Comparison of ENCODE assay signal across 17 cellular contexts in the genomic region with DNA sequence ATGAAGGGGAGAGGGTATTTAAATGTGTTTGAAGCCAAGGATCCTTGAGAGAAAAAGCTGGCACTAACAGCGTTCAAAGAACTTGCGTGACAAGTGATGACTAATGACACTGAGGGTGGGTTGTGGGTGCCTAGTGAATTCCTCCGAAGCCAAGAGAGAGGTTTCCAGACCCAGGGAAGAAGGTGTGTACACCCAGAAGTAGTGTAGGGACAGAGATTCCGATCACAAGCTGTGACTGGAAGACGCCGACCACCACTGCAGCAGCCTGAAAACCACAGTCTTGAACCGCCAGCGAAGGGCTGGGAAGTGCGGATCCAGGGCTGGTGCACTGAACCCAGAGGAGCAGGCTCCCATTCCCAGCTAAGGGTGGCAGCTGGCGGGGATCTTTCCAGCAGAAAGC.
"Had no signal": no experiment of that assay in that cellular context is flagged by ENCODE, and none has a peak within 500 bp of the region (broad histone marks: within the 10 kb centered on the region; RNA-seq: fewer than 3 reads in every experiment).

No MANE protein-coding gene starts in this region.

- H3K36me3 ChIP-seq: cardiac muscle cell had no signal

- H3K9me3 ChIP-seq: ascending aorta, gastroesophageal sphincter, suprapubic skin had no signal

- DNase-seq: activated CD4-positive, alpha-beta T cell treated with anti-CD3 and anti-CD28 coated beads, Interleukin-2, amount 50 U/mL, for 48 hours; activated CD8-positive, alpha-beta memory T cell treated with anti-CD3 and anti-CD28 coated beads, Interleukin-2, amount 10 ng/mL, durations not matched to agents 7 days and 5 days; activated naive CD4-positive, alpha-beta T cell treated with anti-CD3 and anti-CD28 coated beads, Interleukin-2, amount 10 ng/mL, durations not matched to agents 7 days and 5 days; activated T-cell treated with anti-CD3 and anti-CD28 coated beads, Interleukin-2, amount 50 U/mL, for 24 hours; dorsolateral prefrontal cortex; endodermal cell; kidney; right cardiac atrium; stimulated activated naive CD8-positive, alpha-beta T cell treated with anti-CD3 and anti-CD28 coated beads, Interleukin-15, Interleukin-2, amounts not matched to agents 100 U/mL and 50 U/mL, for 24 hours; T-helper 1 cell; trophoblast cell had no signal

- H3K27ac Mint-ChIP-seq: activated CD8-positive, alpha-beta memory T cell treated with anti-CD3 and anti-CD28 coated beads, Interleukin-2, amount 10 ng/mL, durations not matched to agents 7 days and 5 days; activated naive CD4-positive, alpha-beta T cell treated with anti-CD3 and anti-CD28 coated beads, Interleukin-2, amount 10 ng/mL, durations not matched to agents 7 days and 5 days; activated T-cell treated with anti-CD3 and anti-CD28 coated beads, Interleukin-2, amount 50 U/mL, for 24 hours; endodermal cell; progenitor cell of endocrine pancreas had no signal

- ATAC-seq: activated CD8-positive, alpha-beta memory T cell treated with anti-CD3 and anti-CD28 coated beads, Interleukin-2, amount 10 ng/mL, durations not matched to agents 7 days and 5 days; gastroesophageal sphincter; right cardiac atrium; stimulated activated naive CD8-positive, alpha-beta T cell treated with anti-CD3 and anti-CD28 coated beads, Interleukin-15, Interleukin-2, amounts not matched to agents 100 U/mL and 50 U/mL, for 24 hours had no signal

- H3K9me3 Mint-ChIP-seq: activated naive CD4-positive, alpha-beta T cell treated with anti-CD3 and anti-CD28 coated beads, Interleukin-2, amount 10 ng/mL, durations not matched to agents 7 days and 5 days; activated T-cell treated with anti-CD3 and anti-CD28 coated beads, Interleukin-2, amount 50 U/mL, for 24 hours; endodermal cell had no signal

- H3K27ac ChIP-seq: ascending aorta, cardiac muscle cell, dorsolateral prefrontal cortex, gastroesophageal sphincter, suprapubic skin, VCaP had no signal

- H3K27me3 Mint-ChIP-seq: activated CD8-positive, alpha-beta memory T cell treated with anti-CD3 and anti-CD28 coated beads, Interleukin-2, amount 10 ng/mL, durations not matched to agents 7 days and 5 days; activated naive CD4-positive, alpha-beta T cell treated with anti-CD3 and anti-CD28 coated beads, Interleukin-2, amount 10 ng/mL, durations not matched to agents 7 days and 5 days; activated T-cell treated with anti-CD3 and anti-CD28 coated beads, Interleukin-2, amount 50 U/mL, for 24 hours; progenitor cell of endocrine pancreas had no signal

- H3K4me1 ChIP-seq: ascending aorta had no signal

- H3K27me3 ChIP-seq: ascending aorta, cardiac muscle cell, gastroesophageal sphincter, suprapubic skin had no signal

- H3K4me3 Mint-ChIP-seq: activated CD8-positive, alpha-beta memory T cell treated with anti-CD3 and anti-CD28 coated beads, Interleukin-2, amount 10 ng/mL, durations not matched to agents 7 days and 5 days; activated naive CD4-positive, alpha-beta T cell treated with anti-CD3 and anti-CD28 coated beads, Interleukin-2, amount 10 ng/mL, durations not matched to agents 7 days and 5 days; activated T-cell treated with anti-CD3 and anti-CD28 coated beads, Interleukin-2, amount 50 U/mL, for 24 hours; endodermal cell had no signal

- H3K4me3 ChIP-seq: ascending aorta, cardiac muscle cell, dorsolateral prefrontal cortex, gastroesophageal sphincter, suprapubic skin had no signal
